7 cellular contexts compared by ENCODE assay signal in the genomic region with DNA sequence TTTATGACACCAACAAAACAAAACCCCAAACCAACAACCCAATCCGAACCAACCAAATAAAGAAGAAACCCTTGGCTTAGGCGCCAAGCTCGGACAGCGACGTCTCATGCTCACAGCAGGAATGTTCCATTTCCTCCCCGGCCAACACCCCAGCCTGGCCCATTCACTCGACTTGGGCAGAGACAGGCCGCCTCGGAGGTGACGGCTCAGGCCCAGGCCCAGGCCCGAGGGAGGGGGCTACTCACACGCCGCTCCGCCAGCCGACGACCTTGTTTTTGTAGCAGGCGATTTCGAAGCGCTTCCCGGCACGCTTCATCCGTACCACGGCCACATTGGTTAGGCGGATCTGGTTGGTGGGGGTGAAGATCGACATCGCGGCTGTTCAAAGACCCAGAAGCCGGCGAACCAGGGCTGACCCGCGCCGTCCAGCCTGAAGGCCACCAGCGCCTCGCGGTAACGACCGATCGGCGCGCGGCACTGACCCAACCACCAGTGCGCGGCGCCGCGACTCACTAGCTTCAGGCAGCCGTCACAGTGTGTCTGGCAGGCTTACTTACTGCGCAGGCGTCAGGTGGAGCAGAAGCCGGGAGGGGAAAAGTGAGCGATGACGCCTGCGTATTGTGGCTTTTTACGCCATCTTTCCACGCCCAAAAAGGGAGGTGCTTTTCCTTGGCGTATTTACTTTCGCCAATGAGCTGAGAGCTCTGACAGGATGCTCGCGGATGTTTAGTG. TPM values are rescaled to one million over a fixed set of nuclear protein-coding genes. Genes with fewer than 3 reads are reported as not detected.
DNase-seq lines count a peak whose midpoint lies in the region; ATAC-seq, FAIRE-seq and TF ChIP-seq lines count a peak whose summit lies in the region.
"Not testable (repeated sequence)": the region's sequence is repeated elsewhere in the genome, so short reads cannot be mapped to it uniquely, and the experiment has no call there.

A gene (minus strand): TSS at position 542 of the 732 bp plus-strand sequence. CDS start 169 bp downstream, at position 373.

- peaks cover 18% of the 10 kb centered on the region for H3K4me1 ChIP-seq in body of pancreas

- not testable (repeated sequence) for H3K36me3 ChIP-seq in body of pancreas (replicated peaks in 1 of 2; ENCODE audit: insufficient read depth in 1 of 2, low read depth in 2 of 2)

- intact Hi-C loops in body of pancreas (cut with DNase I); sciatic nerve (cut with DNase I): not testable (repeated sequence)

- H3K4me3 ChIP-seq in body of pancreas: peak within 1 kb of the TSS; percentile 62 to 67

- ATAC-seq in GM18519 (IDR thresholded peaks at IDR 0.05; ENCODE audit: low FRiP score, unreplicated experiment) (peak; percentile 67), HG03064 (IDR thresholded peaks at IDR 0.05; ENCODE audit: low read depth, unreplicated experiment) (peak; percentile 62), body of pancreas (peak; percentile 86), sciatic nerve (peak; percentile 93)

- 0% methylated on average over 29 to 59 of the region's 59 CpGs for WGBS in body of pancreas, 2 donors

- DNase-seq in NCI-H2107 treated with DMSO at 0.1 percent for 48 hours (lab: John Stamatoyannopoulos, UW; ENCODE audit: unreplicated experiment): peak; percentile 98
- peak; percentile 96 to 98 (median 96) for DNase-seq in body of pancreas
- peak; percentile 90 for DNase-seq in iPS DF 19.7 (ENCODE audit: low read depth, low spot score)
- DNase-seq in sciatic nerve (ENCODE audit: low spot score): peak; percentile 94

- FAIRE-seq in TTC549 (lab: Jason Lieb, UNC): peak; percentile 88

- peak within 1 kb of the TSS; percentile 90 to 100 (median 98) for H3K27ac ChIP-seq in body of pancreas

- TF ChIP-seq CTCF in body of pancreas (IDR thresholded peaks at IDR 0.05): peak in 1 of 7 experiments; percentile 11

- H3K27me3 ChIP-seq in body of pancreas: not testable (repeated sequence)

- TF ChIP-seq POLR2A in body of pancreas (IDR thresholded peaks at IDR 0.05): peak; percentile 99

- H3K9me3 ChIP-seq in body of pancreas: not testable (repeated sequence)

RNA-seq across cellular contexts. Expression of the gene that starts here (rescaled TPM):
- total RNA-seq in body of pancreas (10 to 100 TPM; 37.9 to 52.1 TPM), sciatic nerve (161 TPM)

Comparison
In these comparisons a context has a peak if more than half of its experiments do, and no peak if none do; other contexts are left out.
1. Peak in every context shown above with its lines: DNase-seq, ATAC-seq, H3K4me3 ChIP-seq and H3K27ac ChIP-seq.